Comparison of ENCODE assay signal across 1 cellular context in the genomic region with DNA sequence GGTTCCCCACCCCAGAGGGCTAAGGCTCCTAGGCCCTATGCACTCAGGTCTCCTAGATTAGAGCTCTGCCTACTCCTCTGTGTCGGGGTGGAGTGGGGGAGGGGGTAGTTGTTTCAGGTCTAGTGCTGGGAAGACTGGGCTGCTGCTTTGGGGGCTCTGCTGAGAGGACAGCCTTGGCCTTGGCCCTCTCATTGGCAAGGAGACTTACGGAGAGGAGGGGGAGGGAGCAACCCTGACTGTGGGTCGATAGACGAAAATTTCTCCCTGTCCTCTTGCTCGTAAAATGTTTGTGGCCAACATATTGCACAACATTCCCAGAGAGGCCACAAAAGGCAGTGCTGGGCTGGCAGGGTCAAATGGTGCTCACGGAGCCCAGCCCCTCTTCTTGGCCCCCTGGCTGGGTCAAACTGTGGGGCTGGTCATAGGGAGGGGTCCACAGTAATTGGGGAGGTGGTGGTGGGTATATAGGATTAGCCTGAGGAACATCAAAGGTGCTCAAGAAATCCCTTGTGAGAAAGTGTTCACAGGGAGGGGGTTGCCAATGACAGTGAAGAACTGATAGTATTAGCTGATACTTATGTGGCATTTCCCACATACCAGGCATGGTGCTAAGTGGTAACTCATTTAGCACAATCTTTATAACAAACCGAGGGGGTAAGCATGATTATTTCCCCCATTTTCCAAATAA.
TF ChIP-seq lines count a peak whose summit lies in the region.

No MANE protein-coding gene starts in this region.

TF ChIP-seq in K562, 482 proteins besides CTCF, POLR2A, EP300 and RAD21 (continued from another document and continues in another):
- TF ChIP-seq, protein P1, sequence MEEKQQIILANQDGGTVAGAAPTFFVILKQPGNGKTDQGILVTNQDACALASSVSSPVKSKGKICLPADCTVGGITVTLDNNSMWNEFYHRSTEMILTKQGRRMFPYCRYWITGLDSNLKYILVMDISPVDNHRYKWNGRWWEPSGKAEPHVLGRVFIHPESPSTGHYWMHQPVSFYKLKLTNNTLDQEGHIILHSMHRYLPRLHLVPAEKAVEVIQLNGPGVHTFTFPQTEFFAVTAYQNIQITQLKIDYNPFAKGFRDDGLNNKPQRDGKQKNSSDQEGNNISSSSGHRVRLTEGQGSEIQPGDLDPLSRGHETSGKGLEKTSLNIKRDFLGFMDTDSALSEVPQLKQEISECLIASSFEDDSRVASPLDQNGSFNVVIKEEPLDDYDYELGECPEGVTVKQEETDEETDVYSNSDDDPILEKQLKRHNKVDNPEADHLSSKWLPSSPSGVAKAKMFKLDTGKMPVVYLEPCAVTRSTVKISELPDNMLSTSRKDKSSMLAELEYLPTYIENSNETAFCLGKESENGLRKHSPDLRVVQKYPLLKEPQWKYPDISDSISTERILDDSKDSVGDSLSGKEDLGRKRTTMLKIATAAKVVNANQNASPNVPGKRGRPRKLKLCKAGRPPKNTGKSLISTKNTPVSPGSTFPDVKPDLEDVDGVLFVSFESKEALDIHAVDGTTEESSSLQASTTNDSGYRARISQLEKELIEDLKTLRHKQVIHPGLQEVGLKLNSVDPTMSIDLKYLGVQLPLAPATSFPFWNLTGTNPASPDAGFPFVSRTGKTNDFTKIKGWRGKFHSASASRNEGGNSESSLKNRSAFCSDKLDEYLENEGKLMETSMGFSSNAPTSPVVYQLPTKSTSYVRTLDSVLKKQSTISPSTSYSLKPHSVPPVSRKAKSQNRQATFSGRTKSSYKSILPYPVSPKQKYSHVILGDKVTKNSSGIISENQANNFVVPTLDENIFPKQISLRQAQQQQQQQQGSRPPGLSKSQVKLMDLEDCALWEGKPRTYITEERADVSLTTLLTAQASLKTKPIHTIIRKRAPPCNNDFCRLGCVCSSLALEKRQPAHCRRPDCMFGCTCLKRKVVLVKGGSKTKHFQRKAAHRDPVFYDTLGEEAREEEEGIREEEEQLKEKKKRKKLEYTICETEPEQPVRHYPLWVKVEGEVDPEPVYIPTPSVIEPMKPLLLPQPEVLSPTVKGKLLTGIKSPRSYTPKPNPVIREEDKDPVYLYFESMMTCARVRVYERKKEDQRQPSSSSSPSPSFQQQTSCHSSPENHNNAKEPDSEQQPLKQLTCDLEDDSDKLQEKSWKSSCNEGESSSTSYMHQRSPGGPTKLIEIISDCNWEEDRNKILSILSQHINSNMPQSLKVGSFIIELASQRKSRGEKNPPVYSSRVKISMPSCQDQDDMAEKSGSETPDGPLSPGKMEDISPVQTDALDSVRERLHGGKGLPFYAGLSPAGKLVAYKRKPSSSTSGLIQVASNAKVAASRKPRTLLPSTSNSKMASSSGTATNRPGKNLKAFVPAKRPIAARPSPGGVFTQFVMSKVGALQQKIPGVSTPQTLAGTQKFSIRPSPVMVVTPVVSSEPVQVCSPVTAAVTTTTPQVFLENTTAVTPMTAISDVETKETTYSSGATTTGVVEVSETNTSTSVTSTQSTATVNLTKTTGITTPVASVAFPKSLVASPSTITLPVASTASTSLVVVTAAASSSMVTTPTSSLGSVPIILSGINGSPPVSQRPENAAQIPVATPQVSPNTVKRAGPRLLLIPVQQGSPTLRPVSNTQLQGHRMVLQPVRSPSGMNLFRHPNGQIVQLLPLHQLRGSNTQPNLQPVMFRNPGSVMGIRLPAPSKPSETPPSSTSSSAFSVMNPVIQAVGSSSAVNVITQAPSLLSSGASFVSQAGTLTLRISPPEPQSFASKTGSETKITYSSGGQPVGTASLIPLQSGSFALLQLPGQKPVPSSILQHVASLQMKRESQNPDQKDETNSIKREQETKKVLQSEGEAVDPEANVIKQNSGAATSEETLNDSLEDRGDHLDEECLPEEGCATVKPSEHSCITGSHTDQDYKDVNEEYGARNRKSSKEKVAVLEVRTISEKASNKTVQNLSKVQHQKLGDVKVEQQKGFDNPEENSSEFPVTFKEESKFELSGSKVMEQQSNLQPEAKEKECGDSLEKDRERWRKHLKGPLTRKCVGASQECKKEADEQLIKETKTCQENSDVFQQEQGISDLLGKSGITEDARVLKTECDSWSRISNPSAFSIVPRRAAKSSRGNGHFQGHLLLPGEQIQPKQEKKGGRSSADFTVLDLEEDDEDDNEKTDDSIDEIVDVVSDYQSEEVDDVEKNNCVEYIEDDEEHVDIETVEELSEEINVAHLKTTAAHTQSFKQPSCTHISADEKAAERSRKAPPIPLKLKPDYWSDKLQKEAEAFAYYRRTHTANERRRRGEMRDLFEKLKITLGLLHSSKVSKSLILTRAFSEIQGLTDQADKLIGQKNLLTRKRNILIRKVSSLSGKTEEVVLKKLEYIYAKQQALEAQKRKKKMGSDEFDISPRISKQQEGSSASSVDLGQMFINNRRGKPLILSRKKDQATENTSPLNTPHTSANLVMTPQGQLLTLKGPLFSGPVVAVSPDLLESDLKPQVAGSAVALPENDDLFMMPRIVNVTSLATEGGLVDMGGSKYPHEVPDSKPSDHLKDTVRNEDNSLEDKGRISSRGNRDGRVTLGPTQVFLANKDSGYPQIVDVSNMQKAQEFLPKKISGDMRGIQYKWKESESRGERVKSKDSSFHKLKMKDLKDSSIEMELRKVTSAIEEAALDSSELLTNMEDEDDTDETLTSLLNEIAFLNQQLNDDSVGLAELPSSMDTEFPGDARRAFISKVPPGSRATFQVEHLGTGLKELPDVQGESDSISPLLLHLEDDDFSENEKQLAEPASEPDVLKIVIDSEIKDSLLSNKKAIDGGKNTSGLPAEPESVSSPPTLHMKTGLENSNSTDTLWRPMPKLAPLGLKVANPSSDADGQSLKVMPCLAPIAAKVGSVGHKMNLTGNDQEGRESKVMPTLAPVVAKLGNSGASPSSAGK (IDR thresholded peaks at IDR 0.05), result no peak
- TF ChIP-seq LCOR (CRISPR knock-in tag; IDR thresholded peaks at IDR 0.05) (no peak), ZNF217 (CRISPR knock-in tag; IDR thresholded peaks at IDR 0.05) (no peak), ESRRA (IDR thresholded peaks at IDR 0.05; ENCODE audit: borderline replicate concordance, low read depth) (no peak; the same call in 1 of the 2 replicates), CBFA2T3 (IDR thresholded peaks at IDR 0.05) (no peak), ZNF586 (CRISPR knock-in tag; conservative IDR thresholded peaks at IDR 0.05) (no peak)
- TF ChIP-seq, protein P2, sequence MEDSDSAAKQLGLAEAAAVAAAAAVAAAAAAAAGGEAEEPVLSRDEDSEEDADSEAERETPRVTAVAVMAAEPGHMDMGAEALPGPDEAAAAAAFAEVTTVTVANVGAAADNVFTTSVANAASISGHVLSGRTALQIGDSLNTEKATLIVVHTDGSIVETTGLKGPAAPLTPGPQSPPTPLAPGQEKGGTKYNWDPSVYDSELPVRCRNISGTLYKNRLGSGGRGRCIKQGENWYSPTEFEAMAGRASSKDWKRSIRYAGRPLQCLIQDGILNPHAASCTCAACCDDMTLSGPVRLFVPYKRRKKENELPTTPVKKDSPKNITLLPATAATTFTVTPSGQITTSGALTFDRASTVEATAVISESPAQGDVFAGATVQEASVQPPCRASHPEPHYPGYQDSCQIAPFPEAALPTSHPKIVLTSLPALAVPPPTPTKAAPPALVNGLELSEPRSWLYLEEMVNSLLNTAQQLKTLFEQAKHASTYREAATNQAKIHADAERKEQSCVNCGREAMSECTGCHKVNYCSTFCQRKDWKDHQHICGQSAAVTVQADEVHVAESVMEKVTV (CRISPR knock-in tag; IDR thresholded peaks at IDR 0.05), result no peak
- TF ChIP-seq, protein P3, sequence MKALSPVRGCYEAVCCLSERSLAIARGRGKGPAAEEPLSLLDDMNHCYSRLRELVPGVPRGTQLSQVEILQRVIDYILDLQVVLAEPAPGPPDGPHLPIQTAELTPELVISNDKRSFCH (CRISPR knock-in tag; IDR thresholded peaks at IDR 0.05), result no peak
- TF ChIP-seq, protein P3 (tag; IDR thresholded peaks at IDR 0.05), result no peak
- TF ChIP-seq, protein P4, sequence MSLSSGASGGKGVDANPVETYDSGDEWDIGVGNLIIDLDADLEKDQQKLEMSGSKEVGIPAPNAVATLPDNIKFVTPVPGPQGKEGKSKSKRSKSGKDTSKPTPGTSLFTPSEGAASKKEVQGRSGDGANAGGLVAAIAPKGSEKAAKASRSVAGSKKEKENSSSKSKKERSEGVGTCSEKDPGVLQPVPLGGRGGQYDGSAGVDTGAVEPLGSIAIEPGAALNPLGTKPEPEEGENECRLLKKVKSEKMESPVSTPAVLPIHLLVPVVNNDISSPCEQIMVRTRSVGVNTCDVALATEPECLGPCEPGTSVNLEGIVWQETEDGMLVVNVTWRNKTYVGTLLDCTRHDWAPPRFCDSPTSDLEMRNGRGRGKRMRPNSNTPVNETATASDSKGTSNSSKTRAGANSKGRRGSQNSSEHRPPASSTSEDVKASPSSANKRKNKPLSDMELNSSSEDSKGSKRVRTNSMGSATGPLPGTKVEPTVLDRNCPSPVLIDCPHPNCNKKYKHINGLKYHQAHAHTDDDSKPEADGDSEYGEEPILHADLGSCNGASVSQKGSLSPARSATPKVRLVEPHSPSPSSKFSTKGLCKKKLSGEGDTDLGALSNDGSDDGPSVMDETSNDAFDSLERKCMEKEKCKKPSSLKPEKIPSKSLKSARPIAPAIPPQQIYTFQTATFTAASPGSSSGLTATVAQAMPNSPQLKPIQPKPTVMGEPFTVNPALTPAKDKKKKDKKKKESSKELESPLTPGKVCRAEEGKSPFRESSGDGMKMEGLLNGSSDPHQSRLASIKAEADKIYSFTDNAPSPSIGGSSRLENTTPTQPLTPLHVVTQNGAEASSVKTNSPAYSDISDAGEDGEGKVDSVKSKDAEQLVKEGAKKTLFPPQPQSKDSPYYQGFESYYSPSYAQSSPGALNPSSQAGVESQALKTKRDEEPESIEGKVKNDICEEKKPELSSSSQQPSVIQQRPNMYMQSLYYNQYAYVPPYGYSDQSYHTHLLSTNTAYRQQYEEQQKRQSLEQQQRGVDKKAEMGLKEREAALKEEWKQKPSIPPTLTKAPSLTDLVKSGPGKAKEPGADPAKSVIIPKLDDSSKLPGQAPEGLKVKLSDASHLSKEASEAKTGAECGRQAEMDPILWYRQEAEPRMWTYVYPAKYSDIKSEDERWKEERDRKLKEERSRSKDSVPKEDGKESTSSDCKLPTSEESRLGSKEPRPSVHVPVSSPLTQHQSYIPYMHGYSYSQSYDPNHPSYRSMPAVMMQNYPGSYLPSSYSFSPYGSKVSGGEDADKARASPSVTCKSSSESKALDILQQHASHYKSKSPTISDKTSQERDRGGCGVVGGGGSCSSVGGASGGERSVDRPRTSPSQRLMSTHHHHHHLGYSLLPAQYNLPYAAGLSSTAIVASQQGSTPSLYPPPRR (CRISPR knock-in tag; IDR thresholded peaks at IDR 0.05; ENCODE audit: borderline replicate concordance), result no peak
- TF ChIP-seq, protein P5, sequence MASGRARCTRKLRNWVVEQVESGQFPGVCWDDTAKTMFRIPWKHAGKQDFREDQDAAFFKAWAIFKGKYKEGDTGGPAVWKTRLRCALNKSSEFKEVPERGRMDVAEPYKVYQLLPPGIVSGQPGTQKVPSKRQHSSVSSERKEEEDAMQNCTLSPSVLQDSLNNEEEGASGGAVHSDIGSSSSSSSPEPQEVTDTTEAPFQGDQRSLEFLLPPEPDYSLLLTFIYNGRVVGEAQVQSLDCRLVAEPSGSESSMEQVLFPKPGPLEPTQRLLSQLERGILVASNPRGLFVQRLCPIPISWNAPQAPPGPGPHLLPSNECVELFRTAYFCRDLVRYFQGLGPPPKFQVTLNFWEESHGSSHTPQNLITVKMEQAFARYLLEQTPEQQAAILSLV (tag; IDR thresholded peaks at IDR 0.05), result peak; percentile 81
- TF ChIP-seq, protein P6, sequence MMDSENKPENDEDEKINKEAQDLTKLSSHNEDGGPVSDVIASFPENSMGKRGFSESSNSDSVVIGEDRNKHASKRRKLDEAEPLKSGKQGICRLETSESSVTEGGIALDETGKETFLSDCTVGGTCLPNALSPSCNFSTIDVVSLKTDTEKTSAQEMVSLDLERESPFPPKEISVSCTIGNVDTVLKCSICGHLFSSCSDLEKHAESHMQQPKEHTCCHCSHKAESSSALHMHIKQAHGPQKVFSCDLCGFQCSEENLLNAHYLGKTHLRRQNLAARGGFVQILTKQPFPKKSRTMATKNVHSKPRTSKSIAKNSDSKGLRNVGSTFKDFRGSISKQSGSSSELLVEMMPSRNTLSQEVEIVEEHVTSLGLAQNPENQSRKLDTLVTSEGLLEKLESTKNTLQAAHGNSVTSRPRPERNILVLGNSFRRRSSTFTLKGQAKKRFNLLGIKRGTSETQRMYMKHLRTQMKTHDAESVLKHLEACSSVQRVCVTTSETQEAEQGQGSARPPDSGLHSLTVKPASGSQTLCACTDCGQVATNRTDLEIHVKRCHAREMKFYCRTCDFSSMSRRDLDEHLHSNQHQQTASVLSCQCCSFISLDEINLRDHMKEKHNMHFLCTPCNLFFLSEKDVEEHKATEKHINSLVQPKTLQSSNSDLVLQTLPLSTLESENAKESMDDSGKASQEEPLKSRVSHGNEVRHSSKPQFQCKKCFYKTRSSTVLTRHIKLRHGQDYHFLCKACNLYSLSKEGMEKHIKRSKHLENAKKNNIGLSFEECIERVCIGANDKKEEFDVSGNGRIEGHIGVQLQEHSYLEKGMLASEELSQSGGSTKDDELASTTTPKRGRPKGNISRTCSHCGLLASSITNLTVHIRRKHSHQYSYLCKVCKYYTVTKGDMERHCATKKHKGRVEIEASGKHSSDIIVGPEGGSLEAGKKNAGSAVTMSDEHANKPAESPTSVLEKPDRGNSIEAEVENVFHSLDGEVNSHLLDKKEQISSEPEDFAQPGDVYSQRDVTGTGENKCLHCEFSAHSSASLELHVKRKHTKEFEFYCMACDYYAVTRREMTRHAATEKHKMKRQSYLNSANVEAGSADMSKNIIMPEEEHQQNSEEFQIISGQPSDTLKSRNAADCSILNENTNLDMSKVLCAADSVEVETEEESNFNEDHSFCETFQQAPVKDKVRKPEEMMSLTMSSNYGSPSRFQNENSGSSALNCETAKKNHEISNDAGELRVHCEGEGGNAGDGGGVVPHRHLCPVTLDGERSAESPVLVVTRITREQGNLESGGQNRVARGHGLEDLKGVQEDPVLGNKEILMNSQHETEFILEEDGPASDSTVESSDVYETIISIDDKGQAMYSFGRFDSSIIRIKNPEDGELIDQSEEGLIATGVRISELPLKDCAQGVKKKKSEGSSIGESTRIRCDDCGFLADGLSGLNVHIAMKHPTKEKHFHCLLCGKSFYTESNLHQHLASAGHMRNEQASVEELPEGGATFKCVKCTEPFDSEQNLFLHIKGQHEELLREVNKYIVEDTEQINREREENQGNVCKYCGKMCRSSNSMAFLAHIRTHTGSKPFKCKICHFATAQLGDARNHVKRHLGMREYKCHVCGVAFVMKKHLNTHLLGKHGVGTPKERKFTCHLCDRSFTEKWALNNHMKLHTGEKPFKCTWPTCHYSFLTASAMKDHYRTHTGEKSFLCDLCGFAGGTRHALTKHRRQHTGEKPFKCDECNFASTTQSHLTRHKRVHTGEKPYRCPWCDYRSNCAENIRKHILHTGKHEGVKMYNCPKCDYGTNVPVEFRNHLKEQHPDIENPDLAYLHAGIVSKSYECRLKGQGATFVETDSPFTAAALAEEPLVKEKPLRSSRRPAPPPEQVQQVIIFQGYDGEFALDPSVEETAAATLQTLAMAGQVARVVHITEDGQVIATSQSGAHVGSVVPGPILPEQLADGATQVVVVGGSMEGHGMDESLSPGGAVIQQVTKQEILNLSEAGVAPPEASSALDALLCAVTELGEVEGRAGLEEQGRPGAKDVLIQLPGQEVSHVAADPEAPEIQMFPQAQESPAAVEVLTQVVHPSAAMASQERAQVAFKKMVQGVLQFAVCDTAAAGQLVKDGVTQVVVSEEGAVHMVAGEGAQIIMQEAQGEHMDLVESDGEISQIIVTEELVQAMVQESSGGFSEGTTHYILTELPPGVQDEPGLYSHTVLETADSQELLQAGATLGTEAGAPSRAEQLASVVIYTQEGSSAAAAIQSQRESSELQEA (IDR thresholded peaks at IDR 0.05; ENCODE audit: low read depth), result no peak
